In genomic region chr3:197750863-197751737, GRCh38 we compare ENCODE assay signal across 8 cellular contexts. TPM values are rescaled to one million over a fixed set of nuclear protein-coding genes. Genes with fewer than 3 reads are reported as not detected.
DNase-seq lines count a peak whose midpoint lies in the region; FAIRE-seq and TF ChIP-seq lines count a peak whose summit lies in the region.

No MANE protein-coding gene starts in this region.

- H3K27ac ChIP-seq in DOHH2 (ENCODE audit: low read depth, low read length) (peak overlapping the region; percentile 74), Karpas-422 (ENCODE audit: low read length) (peak overlapping the region; percentile 92), endothelial cell of umbilical vein (ENCODE audit: insufficient read depth, low read depth, low read length) (peak overlapping the region; percentile 35), subcutaneous abdominal adipose tissue (ENCODE audit: low read depth, low read length) (peak overlapping the region; percentile 93)

- H4K20me1 ChIP-seq in DOHH2 (ENCODE audit: control insufficient read depth, insufficient read depth, low read depth, low read length) (peaks cover 12% of the 10 kb centered on the region), Karpas-422 (ENCODE audit: insufficient read depth, low read depth, low read length) (peaks cover 18% of the 10 kb centered on the region; the same call in 1 of the 2 replicates), endothelial cell of umbilical vein (replicated peaks; ENCODE audit: control insufficient read depth, extremely low read depth, insufficient read depth, low read length) (peaks cover 4% of the 10 kb centered on the region)

- TSS peak; percentile 21 for BruUV-seq in endothelial cell of umbilical vein (replicated peaks; lab: Mats Ljungman, UMichigan)

- TF ChIP-seq POLR2A in endothelial cell of umbilical vein (IDR thresholded peaks at IDR 0.05; ENCODE audit: low read depth, low read length) = no peak

- H3K4me3 ChIP-seq in DOHH2 (ENCODE audit: low read length) (peak overlapping the region; percentile 86), Karpas-422 (ENCODE audit: low read length) (peak overlapping the region; percentile 74), endothelial cell of umbilical vein (replicated peaks in 1 of 3; ENCODE audit: insufficient read depth in 1 of 3, low read depth in 1 of 3, low read length in 3 of 3) (peak overlapping the region; percentile 59 to 87 (median 62)), subcutaneous abdominal adipose tissue (ENCODE audit: low read depth in 1 of 5, low read length in 5 of 5) (peak overlapping the region; percentile 79 to 92 (median 86))

- no peak for TF ChIP-seq CTCF in DOHH2 (IDR thresholded peaks at IDR 0.05; ENCODE audit: low read depth, low read length, poor library complexity, severe bottlenecking)
- no peak for TF ChIP-seq CTCF in endothelial cell of umbilical vein (IDR thresholded peaks at IDR 0.05; ENCODE audit: extremely low read depth in 1 of 2, insufficient read depth in 1 of 2, low read depth in 1 of 2, low read length in 2 of 2)
- no peak for TF ChIP-seq CTCF in GM10266 (IDR thresholded peaks at IDR 0.05; ENCODE audit: control insufficient read depth, insufficient read depth, low read depth, missing control alignments)
- no peak for TF ChIP-seq CTCF in GM20000 (IDR thresholded peaks at IDR 0.05; ENCODE audit: extremely low read depth, missing control alignments)

- H3K9ac ChIP-seq in Karpas-422 (ENCODE audit: low read length) (peak overlapping the region; percentile 95), endothelial cell of umbilical vein (replicated peaks; ENCODE audit: extremely low read depth, insufficient read depth, low read length) (peak overlapping the region; percentile 68), subcutaneous abdominal adipose tissue (ENCODE audit: low read length in 5 of 5) (peak overlapping the region; percentile 82 to 95 (median 91))

- peaks cover 15% of the 10 kb centered on the region for H3F3A ChIP-seq in DOHH2 (ENCODE audit: control insufficient read depth, insufficient read depth)

- H3K27me3 ChIP-seq in DOHH2 (ENCODE audit: control insufficient read depth, low read length) (no peaks in the 10 kb centered on the region), Karpas-422 (ENCODE audit: low read length) (no peaks in the 10 kb centered on the region), endothelial cell of umbilical vein (ENCODE audit: control insufficient read depth in 2 of 2, insufficient read depth in 2 of 2, low read length in 2 of 2) (no peaks in the 10 kb centered on the region), subcutaneous abdominal adipose tissue (ENCODE audit: control insufficient read depth in 5 of 5, insufficient read depth in 4 of 5, low read length in 5 of 5) (no peaks in the 10 kb centered on the region)

- peak; percentile 81 for DNase-seq in Karpas-422
- DNase-seq in activated CD4-positive, alpha-beta T cell treated with anti-CD3 and anti-CD28 coated beads, Interleukin-2, amount 50 U/mL, for 4 hours = peak; percentile 8 to 21
- DNase-seq in endothelial cell of umbilical vein (ENCODE audit: low read depth, low spot score) = peak; percentile 57
- peak; percentile 16 for DNase-seq in middle frontal gyrus (ENCODE audit: extremely low spot score, low spot score)
- no peak for DNase-seq in GM10266 (ENCODE audit: extremely low spot score)
- DNase-seq in GM20000 (ENCODE audit: low spot score) = no peak

- H3K9me2 ChIP-seq in DOHH2 (replicated peaks; ENCODE audit: control insufficient read depth, low read length) (no peaks in the 10 kb centered on the region), Karpas-422 (replicated peaks; ENCODE audit: insufficient read depth, low read length) (no peaks in the 10 kb centered on the region)

- H3K36me3 ChIP-seq in DOHH2 (ENCODE audit: control insufficient read depth, low read length) = peaks cover 18% of the 10 kb centered on the region
- peaks cover 12% of the 10 kb centered on the region for H3K36me3 ChIP-seq in Karpas-422 (ENCODE audit: insufficient read depth, low read length)
- no peaks in the 10 kb centered on the region for H3K36me3 ChIP-seq in endothelial cell of umbilical vein (ENCODE audit: control insufficient read depth in 2 of 2, extremely low read depth in 1 of 2, insufficient read depth in 2 of 2, low read length in 2 of 2)
- H3K36me3 ChIP-seq in subcutaneous abdominal adipose tissue (ENCODE audit: control insufficient read depth in 5 of 5, insufficient read depth in 5 of 5, low read length in 5 of 5) = no peaks in the 10 kb centered on the region

- no peaks in the 10 kb centered on the region for H3K9me1 ChIP-seq in endothelial cell of umbilical vein (replicated peaks; ENCODE audit: control insufficient read depth, extremely low read depth, insufficient read depth, low read length)

- no peak overlapping the region for H2AFZ ChIP-seq in Karpas-422 (ENCODE audit: low read length)
- peak overlapping the region; percentile 0 for H2AFZ ChIP-seq in endothelial cell of umbilical vein (ENCODE audit: low read depth, low read length)

- H3K9me3 ChIP-seq in DOHH2 (ENCODE audit: control insufficient read depth, insufficient read depth, low read length) = no peaks in the 10 kb centered on the region
- no peaks in the 10 kb centered on the region for H3K9me3 ChIP-seq in Karpas-422 (ENCODE audit: low read length)
- H3K9me3 ChIP-seq in endothelial cell of umbilical vein (replicated peaks; ENCODE audit: control insufficient read depth, insufficient read depth, low read length) = no peaks in the 10 kb centered on the region
- no peaks in the 10 kb centered on the region for H3K9me3 ChIP-seq in subcutaneous abdominal adipose tissue (ENCODE audit: control insufficient read depth in 5 of 5, low read length in 5 of 5)

- peaks cover 63% of the 10 kb centered on the region for H3K79me2 ChIP-seq in DOHH2 (ENCODE audit: control insufficient read depth, low read length)
- peaks cover 71% of the 10 kb centered on the region for H3K79me2 ChIP-seq in Karpas-422 (ENCODE audit: low read length)
- peaks cover 50% of the 10 kb centered on the region for H3K79me2 ChIP-seq in endothelial cell of umbilical vein (ENCODE audit: control insufficient read depth, insufficient read depth, low read length)

- H3K4me1 ChIP-seq in DOHH2 (ENCODE audit: control insufficient read depth, low read length) = peaks cover 57% of the 10 kb centered on the region
- H3K4me1 ChIP-seq in Karpas-422 (ENCODE audit: low read length) = peaks cover 47% of the 10 kb centered on the region
- peaks cover 14% of the 10 kb centered on the region for H3K4me1 ChIP-seq in endothelial cell of umbilical vein (ENCODE audit: control insufficient read depth, extremely low read depth, insufficient read depth, low read length)
- H3K4me1 ChIP-seq in subcutaneous abdominal adipose tissue (ENCODE audit: control insufficient read depth in 5 of 5, insufficient read depth in 5 of 5, low read length in 5 of 5) = peaks cover 4 to 40% (median 32%) of the 10 kb centered on the region in 5 donors

- peak overlapping the region; percentile 82 for H3K4me2 ChIP-seq in DOHH2 (ENCODE audit: low read length)
- peak overlapping the region; percentile 81 for H3K4me2 ChIP-seq in Karpas-422 (ENCODE audit: low read depth, low read length, poor library complexity, severe bottlenecking)
- H3K4me2 ChIP-seq in endothelial cell of umbilical vein (ENCODE audit: insufficient read depth, low read length) = peak overlapping the region; percentile 93

- CTCF ChIA-PET in endothelial cell of umbilical vein (lab: Charles Lee) = interaction anchor here (0.6 to 2.4 kb wide), 4 partner anchors 15 to 152 kb away, joined by 3 to 7 read pairs (median 5); partner anchors contain the start of gene RUBCN

- intact Hi-C loops in endothelial cell of umbilical vein (cut with micrococcal nuclease) = loop anchor here (1.0 kb wide), 1 partner anchor 39 kb away; no protein-coding TSS in a partner anchor

- peak; percentile 50 for FAIRE-seq in endothelial cell of umbilical vein (lab: Jason Lieb, UNC)

- dilution Hi-C loops in endothelial cell of umbilical vein (cut with MboI; ENCODE audit: extremely low pct_ligation_motif_present, low sequenced_read_pairs) = no loop called here

- POLR2A ChIA-PET in endothelial cell of umbilical vein (lab: Charles Lee) = no interaction called here

TF ChIP-seq in endothelial cell of umbilical vein, 7 proteins besides CTCF, POLR2A, EP300 and RAD21 (continues in another document):
- no peak for TF ChIP-seq FOS (IDR thresholded peaks at IDR 0.05; ENCODE audit: borderline replicate concordance, insufficient read depth, low read length)

RNA-seq across cellular contexts. Expression of gene FYTTD1, which starts 1.4 kb away (rescaled TPM):
- total RNA-seq in Karpas-422 (2014; rRNA removed; shearing (Covaris generic); ENCODE audit: low replicate concordance) = 145 and 204 TPM in 2 replicates
- total RNA-seq in endothelial cell of umbilical vein = 52.3 and 59.3 TPM in 2 replicates
- 6.8 and 8.9 TPM in 2 replicates for polyA plus RNA-seq in endothelial cell of umbilical vein
- 13.6 and 17.8 TPM in 2 replicates for polyA plus RNA-seq in endothelial cell of umbilical vein (2011; cell fraction: cytosol; rRNA removed)
- polyA plus RNA-seq in endothelial cell of umbilical vein (2011; cell fraction: nucleus; rRNA removed) = 10.7 and 13.9 TPM in 2 replicates
- 49.6 and 51.6 TPM in 2 replicates for polyA plus RNA-seq in endothelial cell of umbilical vein (2012)
- polyA minus RNA-seq in endothelial cell of umbilical vein = 16.4 and 20.9 TPM in 2 replicates
- polyA minus RNA-seq in endothelial cell of umbilical vein (2011; cell fraction: cytosol; rRNA and poly(A)+ RNA removed) = 25.2 TPM
- polyA minus RNA-seq in endothelial cell of umbilical vein (2011; cell fraction: nucleus; rRNA and poly(A)+ RNA removed) = 7.8 and 8.0 TPM in 2 replicates

RNA-seq across cellular contexts. Expression of gene RUBCN, which starts 14.4 kb away (rescaled TPM):
- total RNA-seq in Karpas-422 (2014; rRNA removed; shearing (Covaris generic); ENCODE audit: low replicate concordance) = 87.0 and 128 TPM in 2 replicates
- total RNA-seq in endothelial cell of umbilical vein = 22.9 and 25.8 TPM in 2 replicates
- polyA plus RNA-seq in endothelial cell of umbilical vein = 15.0 and 18.5 TPM in 2 replicates
- 11.5 and 13.3 TPM in 2 replicates for polyA plus RNA-seq in endothelial cell of umbilical vein (2011; cell fraction: cytosol; rRNA removed)
- 36.6 and 41.5 TPM in 2 replicates for polyA plus RNA-seq in endothelial cell of umbilical vein (2011; cell fraction: nucleus; rRNA removed)
- polyA plus RNA-seq in endothelial cell of umbilical vein (2012) = 8.2 and 10.7 TPM in 2 replicates
- polyA minus RNA-seq in endothelial cell of umbilical vein = 25.8 and 26.2 TPM in 2 replicates
- polyA minus RNA-seq in endothelial cell of umbilical vein (2011; cell fraction: cytosol; rRNA and poly(A)+ RNA removed) = 18.1 TPM
- 23.3 and 28.1 TPM in 2 replicates for polyA minus RNA-seq in endothelial cell of umbilical vein (2011; cell fraction: nucleus; rRNA and poly(A)+ RNA removed)

RNA-seq across cellular contexts. Expression of gene LRCH3, which starts 40.0 kb away (rescaled TPM):
- total RNA-seq in Karpas-422 (2014; rRNA removed; shearing (Covaris generic); ENCODE audit: low replicate concordance) = 107 and 164 TPM in 2 replicates
- 60.3 and 71.2 TPM in 2 replicates for total RNA-seq in endothelial cell of umbilical vein
- 43.9 and 52.5 TPM in 2 replicates for polyA plus RNA-seq in endothelial cell of umbilical vein
- 49.2 and 56.8 TPM in 2 replicates for polyA plus RNA-seq in endothelial cell of umbilical vein (2011; cell fraction: cytosol; rRNA removed)
- 91.5 and 125 TPM in 2 replicates for polyA plus RNA-seq in endothelial cell of umbilical vein (2011; cell fraction: nucleus; rRNA removed)
- polyA plus RNA-seq in endothelial cell of umbilical vein (2012) = 22.3 and 37.0 TPM in 2 replicates
- 104 and 112 TPM in 2 replicates for polyA minus RNA-seq in endothelial cell of umbilical vein
- 30.7 TPM for polyA minus RNA-seq in endothelial cell of umbilical vein (2011; cell fraction: cytosol; rRNA and poly(A)+ RNA removed)
- 93.0 and 163 TPM in 2 replicates for polyA minus RNA-seq in endothelial cell of umbilical vein (2011; cell fraction: nucleus; rRNA and poly(A)+ RNA removed)

Comparison
In these comparisons a context has a peak if more than half of its experiments do, and no peak if none do; other contexts are left out.
1. H3K27ac ChIP-seq: peak in every context shown above with its lines; median percentile 93 in subcutaneous abdominal adipose tissue; 92 in Karpas-422; 74 in DOHH2; 35 in endothelial cell of umbilical vein.
2. DNase-seq: peak in Karpas-422 (single experiment), activated CD4-positive, alpha-beta T cell treated with anti-CD3 and anti-CD28 coated beads, Interleukin-2, amount 50 U/mL, for 4 hours (2 of 2), endothelial cell of umbilical vein (single experiment) and middle frontal gyrus (single experiment); none in GM10266 (single experiment) and GM20000 (single experiment).
3. Peak in every context shown above with its lines, with median percentiles within 50 percentile points of each other: H3K4me2 ChIP-seq, H3K4me3 ChIP-seq and H3K9ac ChIP-seq.